Comparison of ENCODE assay signal across 15 cellular contexts in genomic region chr3:70963412-70963811, GRCh38.
DNase-seq lines count a peak whose midpoint lies in the region; ATAC-seq, FAIRE-seq and TF ChIP-seq lines count a peak whose summit lies in the region.
"Had no signal": no experiment of that assay in that cellular context is flagged by ENCODE, and none has a peak within 500 bp of the region (broad histone marks: within the 10 kb centered on the region; RNA-seq: fewer than 3 reads in every experiment).

No MANE protein-coding gene starts in this region.

- peaks cover 22% of the 10 kb centered on the region for H3K36me3 Mint-ChIP-seq in astrocyte (ENCODE audit: low read depth, unreplicated experiment)
- H3K36me3 Mint-ChIP-seq in mesothelial cell of epicardium, result peaks cover 54% of the 10 kb centered on the region

- H3K27me3 ChIP-seq in HepG2 (ENCODE audit: control insufficient read depth in 1 of 2, insufficient read depth in 2 of 2, low read length in 2 of 2) (no peaks in the 10 kb centered on the region), right lobe of liver (no peaks in the 10 kb centered on the region), astrocyte (ENCODE audit: insufficient read depth, low read length) (no peaks in the 10 kb centered on the region)

- no peaks in the 10 kb centered on the region for H4K20me1 ChIP-seq in HepG2 (ENCODE audit: insufficient read depth, low read length)
- H4K20me1 ChIP-seq in astrocyte (ENCODE audit: insufficient read depth, low read length), result no peaks in the 10 kb centered on the region

- H3K4me2 ChIP-seq in HepG2 (ENCODE audit: low read depth, low read length) (no peak overlapping the region), astrocyte (ENCODE audit: low read length) (peak overlapping the region; percentile 60)

- intact Hi-C loops in HepG2 (cut with micrococcal nuclease; ENCODE audit: unreplicated experiment) (no loop called here), right lobe of liver (cut with DNase I) (no loop called here)

- no peaks in the 10 kb centered on the region for H3K4me1 ChIP-seq in HepG2 (ENCODE audit: insufficient read depth, low read length)
- peaks cover 0 to 3% (median 0%) of the 10 kb centered on the region in 4 donors for H3K4me1 ChIP-seq in right lobe of liver
- H3K4me1 ChIP-seq in astrocyte (ENCODE audit: insufficient read depth, low read length), result peaks cover 14% of the 10 kb centered on the region

- H3K9ac ChIP-seq in HepG2 (ENCODE audit: insufficient read depth, low read depth, low read length) (no peak overlapping the region), astrocyte (ENCODE audit: low read length) (peak overlapping the region; percentile 57)

- ATAC-seq in HepG2 (no peak), right lobe of liver (no peak), HG02571 (IDR thresholded peaks at IDR 0.05; ENCODE audit: unreplicated experiment) (no peak)

- TF ChIP-seq POLR2A in HepG2 (IDR thresholded peaks at IDR 0.05; ENCODE audit: insufficient read depth in 1 of 2, low read depth in 2 of 2, low read length in 2 of 2) (no peak), right lobe of liver (IDR thresholded peaks at IDR 0.05) (no peak)

- H3K4me3 ChIP-seq in HepG2 (replicated peaks in 1 of 3; ENCODE audit: insufficient read depth in 1 of 3, low read depth in 2 of 3, low read length in 3 of 3) (no peak overlapping the region), right lobe of liver (no peak overlapping the region), astrocyte (ENCODE audit: insufficient read depth, low read depth, low read length) (no peak overlapping the region)
- H3K4me3 ChIP-seq: SK-N-MC, skin epidermis had no signal

- no peak for TF ChIP-seq CTCF in HepG2 (CRISPR knock-in tag; IDR thresholded peaks at IDR 0.05)
- no peak for TF ChIP-seq CTCF in right lobe of liver (IDR thresholded peaks at IDR 0.05)
- TF ChIP-seq CTCF in astrocyte (IDR thresholded peaks at IDR 0.05; ENCODE audit: insufficient read depth, low read depth, low read length), result no peak
- no peak for TF ChIP-seq CTCF in mesothelial cell of epicardium (IDR thresholded peaks at IDR 0.05; ENCODE audit: unreplicated experiment)

- POLR2A ChIA-PET in HepG2 (lab: Yijun Ruan, JAX), result no interaction called here

- in situ Hi-C loops in HepG2 (cut with HindIII; ENCODE audit: extremely low pct_ligation_motif_present, low pct_unique_long_range_greater_than_20kb), result no loop called here

- no peak for FAIRE-seq in HepG2 (lab: Jason Lieb, UNC)
- peak; percentile 84 for FAIRE-seq in astrocyte (lab: Jason Lieb, UNC)
- FAIRE-seq: TTC549 had no signal

- H3K27ac ChIP-seq in HepG2 (ENCODE audit: extremely low read length, insufficient read depth, low read length), result no peak overlapping the region
- no peak overlapping the region for H3K27ac ChIP-seq in right lobe of liver
- H3K27ac ChIP-seq in astrocyte (ENCODE audit: low read depth, low read length), result peak overlapping the region; percentile 68
- H3K27ac ChIP-seq: SK-N-MC, skin epidermis had no signal

- H3K4me3 Mint-ChIP-seq in astrocyte (ENCODE audit: unreplicated experiment) (no peak overlapping the region), mesothelial cell of epicardium (no peak overlapping the region)
- H3K4me3 Mint-ChIP-seq: stimulated activated naive CD8-positive, alpha-beta T cell treated with anti-CD3 and anti-CD28 coated beads, Interleukin-15, Interleukin-2, amounts not matched to agents 100 ng/mL and 50 ng/mL, for 24 hours had no signal

- no peaks in the 10 kb centered on the region for H3K9me3 ChIP-seq in HepG2 (ENCODE audit: low read length)
- H3K9me3 ChIP-seq in right lobe of liver, result no peaks in the 10 kb centered on the region
- no peaks in the 10 kb centered on the region for H3K9me3 ChIP-seq in astrocyte (ENCODE audit: insufficient read depth, low read depth, low read length)

- no peak for DNase-seq in HepG2 (ENCODE audit: low spot score)
- no peak for DNase-seq in right lobe of liver
- peak; percentile 89 for DNase-seq in astrocyte (ENCODE audit: low read depth)
- DNase-seq in mesothelial cell of epicardium (ENCODE audit: low spot score in 2 of 2, unreplicated experiment in 2 of 2), result no peak
- no peak for DNase-seq in NCI-H69 (lab: John Stamatoyannopoulos, UW)
- no peak for DNase-seq in NCI-H2081 treated with DMSO at 0.1 percent for 48 hours (lab: John Stamatoyannopoulos, UW)
- no peak for DNase-seq in C1 segment of cervical spinal cord (lab: John Stamatoyannopoulos, UW)
- DNase-seq: DMS153, MV-4-11, NCI-H345 had no signal

- CTCF ChIA-PET in HepG2 (lab: Yijun Ruan, JAX; ENCODE audit: low intra/inter-chr PET ratio, low total read pairs), result no interaction called here

- no TSS peak for BruUV-seq in HepG2 (replicated peaks; lab: Mats Ljungman, UMichigan)

- WGBS in HepG2 (ENCODE audit: low lambda C conversion rate), result 99% methylated on average over 6 of the region's 6 CpGs
- 96% methylated on average over 6 of the region's 6 CpGs for WGBS in right lobe of liver (ENCODE audit: insufficient coverage, low coverage, low lambda C conversion rate, missing lambda C conversion rate)

- H3K27me3 Mint-ChIP-seq in astrocyte (ENCODE audit: low read depth, unreplicated experiment) (no peaks in the 10 kb centered on the region), mesothelial cell of epicardium (ENCODE audit: low read depth) (no peaks in the 10 kb centered on the region)
- H3K27me3 Mint-ChIP-seq: stimulated activated naive CD8-positive, alpha-beta T cell treated with anti-CD3 and anti-CD28 coated beads, Interleukin-15, Interleukin-2, amounts not matched to agents 100 ng/mL and 50 ng/mL, for 24 hours had no signal

- H2AFZ ChIP-seq in HepG2 (ENCODE audit: low read length) (no peak overlapping the region), astrocyte (ENCODE audit: low read depth, low read length) (no peak overlapping the region)

- H3K79me2 ChIP-seq in HepG2 (ENCODE audit: insufficient read depth, low read length), result no peaks in the 10 kb centered on the region
- H3K79me2 ChIP-seq in astrocyte (ENCODE audit: insufficient read depth, low read length), result no peaks in the 10 kb centered on the region

- peaks cover 13% of the 10 kb centered on the region for H3K4me1 Mint-ChIP-seq in astrocyte (ENCODE audit: low read depth, unreplicated experiment)
- peaks cover 25% of the 10 kb centered on the region for H3K4me1 Mint-ChIP-seq in mesothelial cell of epicardium

- H3K27ac Mint-ChIP-seq in astrocyte (ENCODE audit: unreplicated experiment) (peak overlapping the region; percentile 54), mesothelial cell of epicardium (peak overlapping the region; percentile 57)

- H3K36me3 ChIP-seq in HepG2 (replicated peaks in 1 of 2; ENCODE audit: control insufficient read depth in 1 of 2, insufficient read depth in 2 of 2, low read length in 2 of 2) (peaks cover 27 to 72% of the 10 kb centered on the region in 2 experiments), right lobe of liver (peaks cover under 1 to 53% (median 6%) of the 10 kb centered on the region in 4 donors), astrocyte (ENCODE audit: insufficient read depth, low read length) (peaks cover 63% of the 10 kb centered on the region)

- H3K9me3 Mint-ChIP-seq in astrocyte (ENCODE audit: unreplicated experiment) (no peaks in the 10 kb centered on the region), mesothelial cell of epicardium (no peaks in the 10 kb centered on the region)
- H3K9me3 Mint-ChIP-seq: stimulated activated naive CD8-positive, alpha-beta T cell treated with anti-CD3 and anti-CD28 coated beads, Interleukin-15, Interleukin-2, amounts not matched to agents 100 ng/mL and 50 ng/mL, for 24 hours had no signal

- no peak for TF ChIP-seq RAD21 in HepG2 (CRISPR knock-in tag; IDR thresholded peaks at IDR 0.05)

- TF ChIP-seq EP300 in HepG2 (IDR thresholded peaks at IDR 0.05; ENCODE audit: low read depth in 2 of 2, low read length in 2 of 2) (no peak), HepG2 (CRISPR knock-in tag; IDR thresholded peaks at IDR 0.05; ENCODE audit: borderline replicate concordance) (no peak)

TF ChIP-seq in HepG2, 621 proteins besides CTCF, POLR2A, EP300 and RAD21:
- TF ChIP-seq MAFK (conservative IDR thresholded peaks at IDR 0.05 in 1 of 2, IDR thresholded peaks at IDR 0.05 in 1 of 2; ENCODE audit: low read length in 2 of 2) (peak; percentile 5 to 30; a peak in 1 of 4 replicates), NFIB (CRISPR knock-in tag; IDR thresholded peaks at IDR 0.05; ENCODE audit: borderline replicate concordance) (no peak), MAFF (IDR thresholded peaks at IDR 0.05; ENCODE audit: low read depth, low read length) (0 out of 2 replicates have a peak, but pooled peaks have one; percentile 7), ZNF343 (CRISPR knock-in tag; IDR thresholded peaks at IDR 0.05) (no peak)
TF ChIP-seq in HepG2: peak in this region for 2.
